ENCODE assay signal across 1 cellular context in the genomic region with DNA sequence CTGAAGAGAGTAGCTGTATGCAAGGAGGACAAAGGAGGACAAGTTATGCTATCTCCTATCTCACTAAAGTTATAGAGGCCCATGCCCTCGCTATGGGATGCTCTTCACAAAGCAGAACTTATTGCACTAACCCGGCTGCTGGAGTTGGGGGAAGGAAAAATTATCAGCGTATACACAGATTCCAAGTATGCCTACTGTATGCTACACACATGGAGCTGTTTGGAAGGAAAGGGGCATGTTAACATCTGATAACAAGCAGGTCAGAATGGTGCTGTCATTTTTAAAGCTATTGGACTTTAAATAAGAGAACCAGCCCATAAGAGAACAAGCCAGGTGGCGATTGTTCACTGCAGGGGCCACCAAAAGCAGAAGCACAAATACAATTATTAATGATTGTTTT.
A peak's percentile ranks its signal among the peaks of the same experiment; 100 is the strongest.
TF ChIP-seq lines count a peak whose summit lies in the region.

No MANE protein-coding gene starts in this region.

TF ChIP-seq in K562, 482 proteins besides CTCF, POLR2A, EP300 and RAD21:
- TF ChIP-seq TBL1XR1 (IDR thresholded peaks at IDR 0.05; ENCODE audit: low read length in 2 of 2) = 0 out of 4 replicates have a peak, but pooled peaks of 1 of the 2 experiments have one; percentile 38
- TF ChIP-seq ZNF174 (CRISPR knock-in tag; IDR thresholded peaks at IDR 0.05) = no peak
- no peak for TF ChIP-seq NR4A1 (CRISPR knock-in tag; IDR thresholded peaks at IDR 0.05)
- TF ChIP-seq NR4A1 (tag; IDR thresholded peaks at IDR 0.05) = no peak
- TF ChIP-seq ARID1B (IDR thresholded peaks at IDR 0.05) = peak; percentile 51; the same call in 1 of the 2 replicates
- peak; percentile 39 for TF ChIP-seq GATA2 (CRISPR knock-in tag; IDR thresholded peaks at IDR 0.05)
- TF ChIP-seq PHF20 (IDR thresholded peaks at IDR 0.05; ENCODE audit: partially characterized antibody) = no peak
- peak; percentile 52 for TF ChIP-seq TEAD4 (IDR thresholded peaks at IDR 0.05; ENCODE audit: low read length)
- TF ChIP-seq TEAD4 (CRISPR knock-in tag; IDR thresholded peaks at IDR 0.05; ENCODE audit: borderline replicate concordance) = no peak
- TF ChIP-seq THRAP3 (IDR thresholded peaks at IDR 0.05; ENCODE audit: borderline replicate concordance) = no peak
- 0 out of 2 replicates have a peak, but pooled peaks have one; percentile 11 for TF ChIP-seq HEY1 (CRISPR knock-in tag; IDR thresholded peaks at IDR 0.05; ENCODE audit: borderline replicate concordance)
- no peak for TF ChIP-seq ZNF551 (CRISPR knock-in tag; IDR thresholded peaks at IDR 0.05)
- TF ChIP-seq, protein P1, sequence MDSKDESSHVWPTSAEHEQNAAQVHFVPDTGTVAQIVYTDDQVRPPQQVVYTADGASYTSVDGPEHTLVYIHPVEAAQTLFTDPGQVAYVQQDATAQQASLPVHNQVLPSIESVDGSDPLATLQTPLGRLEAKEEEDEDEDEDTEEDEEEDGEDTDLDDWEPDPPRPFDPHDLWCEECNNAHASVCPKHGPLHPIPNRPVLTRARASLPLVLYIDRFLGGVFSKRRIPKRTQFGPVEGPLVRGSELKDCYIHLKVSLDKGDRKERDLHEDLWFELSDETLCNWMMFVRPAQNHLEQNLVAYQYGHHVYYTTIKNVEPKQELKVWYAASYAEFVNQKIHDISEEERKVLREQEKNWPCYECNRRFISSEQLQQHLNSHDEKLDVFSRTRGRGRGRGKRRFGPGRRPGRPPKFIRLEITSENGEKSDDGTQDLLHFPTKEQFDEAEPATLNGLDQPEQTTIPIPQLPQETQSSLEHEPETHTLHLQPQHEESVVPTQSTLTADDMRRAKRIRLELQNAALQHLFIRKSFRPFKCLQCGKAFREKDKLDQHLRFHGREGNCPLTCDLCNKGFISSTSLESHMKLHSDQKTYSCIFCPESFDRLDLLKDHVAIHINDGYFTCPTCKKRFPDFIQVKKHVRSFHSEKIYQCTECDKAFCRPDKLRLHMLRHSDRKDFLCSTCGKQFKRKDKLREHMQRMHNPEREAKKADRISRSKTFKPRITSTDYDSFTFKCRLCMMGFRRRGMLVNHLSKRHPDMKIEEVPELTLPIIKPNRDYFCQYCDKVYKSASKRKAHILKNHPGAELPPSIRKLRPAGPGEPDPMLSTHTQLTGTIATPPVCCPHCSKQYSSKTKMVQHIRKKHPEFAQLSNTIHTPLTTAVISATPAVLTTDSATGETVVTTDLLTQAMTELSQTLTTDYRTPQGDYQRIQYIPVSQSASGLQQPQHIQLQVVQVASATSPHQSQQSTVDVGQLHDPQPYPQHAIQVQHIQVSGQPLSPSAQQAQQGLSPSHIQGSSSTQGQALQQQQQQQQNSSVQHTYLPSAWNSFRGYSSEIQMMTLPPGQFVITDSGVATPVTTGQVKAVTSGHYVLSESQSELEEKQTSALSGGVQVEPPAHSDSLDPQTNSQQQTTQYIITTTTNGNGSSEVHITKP (IDR thresholded peaks at IDR 0.05; ENCODE audit: partially characterized antibody) = no peak
- TF ChIP-seq ZKSCAN8 (CRISPR knock-in tag; IDR thresholded peaks at IDR 0.05) = peak; percentile 94
- TF ChIP-seq ZNF324 (CRISPR knock-in tag; IDR thresholded peaks at IDR 0.05) = no peak
- TF ChIP-seq, protein P2, sequence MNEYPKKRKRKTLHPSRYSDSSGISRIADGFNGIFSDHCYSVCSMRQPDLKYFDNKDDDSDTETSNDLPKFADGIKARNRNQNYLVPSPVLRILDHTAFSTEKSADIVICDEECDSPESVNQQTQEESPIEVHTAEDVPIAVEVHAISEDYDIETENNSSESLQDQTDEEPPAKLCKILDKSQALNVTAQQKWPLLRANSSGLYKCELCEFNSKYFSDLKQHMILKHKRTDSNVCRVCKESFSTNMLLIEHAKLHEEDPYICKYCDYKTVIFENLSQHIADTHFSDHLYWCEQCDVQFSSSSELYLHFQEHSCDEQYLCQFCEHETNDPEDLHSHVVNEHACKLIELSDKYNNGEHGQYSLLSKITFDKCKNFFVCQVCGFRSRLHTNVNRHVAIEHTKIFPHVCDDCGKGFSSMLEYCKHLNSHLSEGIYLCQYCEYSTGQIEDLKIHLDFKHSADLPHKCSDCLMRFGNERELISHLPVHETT (CRISPR knock-in tag; conservative IDR thresholded peaks at IDR 0.05 in 1 of 2, IDR thresholded peaks at IDR 0.05 in 1 of 2) = no peak
- TF ChIP-seq SNIP1 (IDR thresholded peaks at IDR 0.05; ENCODE audit: low read depth) = no peak
- TF ChIP-seq NFE2L1 (tag; IDR thresholded peaks at IDR 0.05; ENCODE audit: borderline replicate concordance, low read depth) = no peak
- TF ChIP-seq DPF2 (IDR thresholded peaks at IDR 0.05) = 0 out of 2 replicates have a peak, but pooled peaks have one; percentile 16
- peak; percentile 76 for TF ChIP-seq CBFA2T3 (IDR thresholded peaks at IDR 0.05)
- TF ChIP-seq ESRRA (IDR thresholded peaks at IDR 0.05; ENCODE audit: borderline replicate concordance, low read depth) = no peak
- no peak for TF ChIP-seq BCOR (IDR thresholded peaks at IDR 0.05)
- TF ChIP-seq TAL1 (IDR thresholded peaks at IDR 0.05) = peak; percentile 68
- TF ChIP-seq ETV5 (CRISPR knock-in tag; IDR thresholded peaks at IDR 0.05; ENCODE audit: low read depth) = 0 out of 2 replicates have a peak, but pooled peaks have one; percentile 40
- TF ChIP-seq, protein P3, sequence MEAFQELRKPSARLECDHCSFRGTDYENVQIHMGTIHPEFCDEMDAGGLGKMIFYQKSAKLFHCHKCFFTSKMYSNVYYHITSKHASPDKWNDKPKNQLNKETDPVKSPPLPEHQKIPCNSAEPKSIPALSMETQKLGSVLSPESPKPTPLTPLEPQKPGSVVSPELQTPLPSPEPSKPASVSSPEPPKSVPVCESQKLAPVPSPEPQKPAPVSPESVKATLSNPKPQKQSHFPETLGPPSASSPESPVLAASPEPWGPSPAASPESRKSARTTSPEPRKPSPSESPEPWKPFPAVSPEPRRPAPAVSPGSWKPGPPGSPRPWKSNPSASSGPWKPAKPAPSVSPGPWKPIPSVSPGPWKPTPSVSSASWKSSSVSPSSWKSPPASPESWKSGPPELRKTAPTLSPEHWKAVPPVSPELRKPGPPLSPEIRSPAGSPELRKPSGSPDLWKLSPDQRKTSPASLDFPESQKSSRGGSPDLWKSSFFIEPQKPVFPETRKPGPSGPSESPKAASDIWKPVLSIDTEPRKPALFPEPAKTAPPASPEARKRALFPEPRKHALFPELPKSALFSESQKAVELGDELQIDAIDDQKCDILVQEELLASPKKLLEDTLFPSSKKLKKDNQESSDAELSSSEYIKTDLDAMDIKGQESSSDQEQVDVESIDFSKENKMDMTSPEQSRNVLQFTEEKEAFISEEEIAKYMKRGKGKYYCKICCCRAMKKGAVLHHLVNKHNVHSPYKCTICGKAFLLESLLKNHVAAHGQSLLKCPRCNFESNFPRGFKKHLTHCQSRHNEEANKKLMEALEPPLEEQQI (IDR thresholded peaks at IDR 0.05) = no peak
- TF ChIP-seq HDAC8 (tag; IDR thresholded peaks at IDR 0.05) = no peak
- TF ChIP-seq ZNF274 (IDR thresholded peaks at IDR 0.05; ENCODE audit: borderline replicate concordance, low read depth, low read length) = no peak
- TF ChIP-seq, protein P4, sequence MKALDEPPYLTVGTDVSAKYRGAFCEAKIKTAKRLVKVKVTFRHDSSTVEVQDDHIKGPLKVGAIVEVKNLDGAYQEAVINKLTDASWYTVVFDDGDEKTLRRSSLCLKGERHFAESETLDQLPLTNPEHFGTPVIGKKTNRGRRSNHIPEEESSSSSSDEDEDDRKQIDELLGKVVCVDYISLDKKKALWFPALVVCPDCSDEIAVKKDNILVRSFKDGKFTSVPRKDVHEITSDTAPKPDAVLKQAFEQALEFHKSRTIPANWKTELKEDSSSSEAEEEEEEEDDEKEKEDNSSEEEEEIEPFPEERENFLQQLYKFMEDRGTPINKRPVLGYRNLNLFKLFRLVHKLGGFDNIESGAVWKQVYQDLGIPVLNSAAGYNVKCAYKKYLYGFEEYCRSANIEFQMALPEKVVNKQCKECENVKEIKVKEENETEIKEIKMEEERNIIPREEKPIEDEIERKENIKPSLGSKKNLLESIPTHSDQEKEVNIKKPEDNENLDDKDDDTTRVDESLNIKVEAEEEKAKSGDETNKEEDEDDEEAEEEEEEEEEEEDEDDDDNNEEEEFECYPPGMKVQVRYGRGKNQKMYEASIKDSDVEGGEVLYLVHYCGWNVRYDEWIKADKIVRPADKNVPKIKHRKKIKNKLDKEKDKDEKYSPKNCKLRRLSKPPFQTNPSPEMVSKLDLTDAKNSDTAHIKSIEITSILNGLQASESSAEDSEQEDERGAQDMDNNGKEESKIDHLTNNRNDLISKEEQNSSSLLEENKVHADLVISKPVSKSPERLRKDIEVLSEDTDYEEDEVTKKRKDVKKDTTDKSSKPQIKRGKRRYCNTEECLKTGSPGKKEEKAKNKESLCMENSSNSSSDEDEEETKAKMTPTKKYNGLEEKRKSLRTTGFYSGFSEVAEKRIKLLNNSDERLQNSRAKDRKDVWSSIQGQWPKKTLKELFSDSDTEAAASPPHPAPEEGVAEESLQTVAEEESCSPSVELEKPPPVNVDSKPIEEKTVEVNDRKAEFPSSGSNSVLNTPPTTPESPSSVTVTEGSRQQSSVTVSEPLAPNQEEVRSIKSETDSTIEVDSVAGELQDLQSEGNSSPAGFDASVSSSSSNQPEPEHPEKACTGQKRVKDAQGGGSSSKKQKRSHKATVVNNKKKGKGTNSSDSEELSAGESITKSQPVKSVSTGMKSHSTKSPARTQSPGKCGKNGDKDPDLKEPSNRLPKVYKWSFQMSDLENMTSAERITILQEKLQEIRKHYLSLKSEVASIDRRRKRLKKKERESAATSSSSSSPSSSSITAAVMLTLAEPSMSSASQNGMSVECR (CRISPR knock-in tag; IDR thresholded peaks at IDR 0.05) = 0 out of 2 replicates have a peak, but pooled peaks have one; percentile 19
- peak; percentile 64 for TF ChIP-seq CBFA2T2 (conservative IDR thresholded peaks at IDR 0.05)
- TF ChIP-seq TCF3 (CRISPR knock-in tag; IDR thresholded peaks at IDR 0.05) = peak; percentile 66
- 0 out of 4 replicates have a peak, but pooled peaks of 1 of the 2 experiments have one; percentile 17 for TF ChIP-seq TRIM24 (IDR thresholded peaks at IDR 0.05)
- TF ChIP-seq, protein P5, sequence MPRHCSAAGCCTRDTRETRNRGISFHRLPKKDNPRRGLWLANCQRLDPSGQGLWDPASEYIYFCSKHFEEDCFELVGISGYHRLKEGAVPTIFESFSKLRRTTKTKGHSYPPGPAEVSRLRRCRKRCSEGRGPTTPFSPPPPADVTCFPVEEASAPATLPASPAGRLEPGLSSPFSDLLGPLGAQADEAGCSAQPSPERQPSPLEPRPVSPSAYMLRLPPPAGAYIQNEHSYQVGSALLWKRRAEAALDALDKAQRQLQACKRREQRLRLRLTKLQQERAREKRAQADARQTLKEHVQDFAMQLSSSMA (CRISPR knock-in tag; IDR thresholded peaks at IDR 0.05) = no peak
TF ChIP-seq in K562: peak in this region for 14.
